In genomic region chr10:132802694-132803320, GRCh38 we compare ENCODE assay signal across 1 cellular context.
TF ChIP-seq lines count a peak whose summit lies in the region.

No MANE protein-coding gene starts in this region.

TF ChIP-seq in HCT116, 20 proteins besides CTCF, POLR2A, EP300 and RAD21 (continued from another document):
- no peak for TF ChIP-seq ZBTB33 (IDR thresholded peaks at IDR 0.05; ENCODE audit: extremely low read depth, insufficient replicate concordance, low read length)
